In the genomic region with DNA sequence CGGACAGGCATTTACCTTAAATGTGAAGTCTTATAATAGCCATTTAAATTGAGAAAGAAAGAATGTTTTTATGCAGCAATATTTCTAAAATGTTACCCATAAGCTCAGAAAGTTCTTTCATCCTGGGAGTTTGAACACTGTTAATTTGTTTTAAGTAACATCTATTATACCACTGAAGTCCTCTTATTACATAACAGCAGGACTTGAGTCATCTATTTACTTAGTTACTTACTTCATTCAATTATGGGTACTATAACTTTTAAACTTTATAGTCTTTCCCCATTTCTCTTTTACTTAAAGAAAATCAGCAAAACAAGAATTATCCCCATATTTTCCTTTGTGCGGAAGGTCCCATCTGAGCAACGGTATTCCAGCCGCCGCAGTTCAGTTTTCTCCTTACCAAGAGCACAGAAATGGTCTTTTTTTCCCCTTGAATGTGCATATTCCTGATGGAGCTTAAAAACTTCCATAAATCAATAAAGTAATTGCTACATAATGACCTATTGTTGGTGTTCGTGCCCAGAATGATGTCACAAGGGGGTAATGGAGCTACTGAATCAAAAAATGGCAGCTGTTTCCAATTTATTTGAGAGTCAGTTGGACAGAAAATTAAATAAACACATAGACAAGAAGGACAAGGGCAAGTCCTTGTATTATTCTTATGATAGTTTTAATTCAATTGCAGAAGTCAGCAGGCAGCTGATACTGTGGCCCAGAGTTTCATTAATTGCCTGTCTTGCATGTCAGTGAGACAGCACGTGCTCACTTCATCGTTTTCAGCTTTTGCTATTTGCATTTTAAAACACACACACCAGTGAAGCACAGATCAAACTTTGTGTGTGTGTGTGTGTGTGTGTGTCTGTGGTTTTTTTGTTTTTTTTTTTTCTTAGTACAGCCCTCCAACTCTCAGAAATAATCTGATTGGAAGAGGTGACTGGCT, we compare ENCODE assay signal across 22 cellular contexts.
DNase-seq lines count a peak whose midpoint lies in the region; ATAC-seq, FAIRE-seq and TF ChIP-seq lines count a peak whose summit lies in the region.
"Had no signal": no experiment of that assay in that cellular context is flagged by ENCODE, and none has a peak within 500 bp of the region (broad histone marks: within the 10 kb centered on the region; RNA-seq: fewer than 3 reads in every experiment).

No MANE protein-coding gene starts in this region.

- peaks cover 61% of the 10 kb centered on the region for H3K4me1 Mint-ChIP-seq in osteocyte (ENCODE audit: unreplicated experiment)
- H3K4me1 Mint-ChIP-seq: T-cell had no signal

- H3K4me3 Mint-ChIP-seq in osteocyte (ENCODE audit: unreplicated experiment): no peak overlapping the region
- H3K4me3 Mint-ChIP-seq: T-cell had no signal

- peaks cover 4% of the 10 kb centered on the region for H3K9me3 Mint-ChIP-seq in osteocyte (ENCODE audit: unreplicated experiment)

- H3K27me3 Mint-ChIP-seq in osteocyte (ENCODE audit: unreplicated experiment): no peaks in the 10 kb centered on the region
- H3K27me3 Mint-ChIP-seq: T-cell had no signal

- peak; percentile 54 for DNase-seq in DMS153 (lab: John Stamatoyannopoulos, UW)
- no peak for DNase-seq in DMS153 treated with DMSO at 0.1 percent for 48 hours (lab: John Stamatoyannopoulos, UW; ENCODE audit: unreplicated experiment)
- peak; percentile 93 for DNase-seq in NCI-H748 (lab: John Stamatoyannopoulos, UW; ENCODE audit: unreplicated experiment)
- peak; percentile 63 for DNase-seq in bronchial epithelial cell (ENCODE audit: low read depth)
- DNase-seq in osteocyte (ENCODE audit: extremely low spot score, unreplicated experiment): no peak
- no peak for DNase-seq in NCI-H1048 (lab: John Stamatoyannopoulos, UW)
- no peak for DNase-seq in amygdala (lab: John Stamatoyannopoulos, UW)
- DNase-seq: activated CD4-positive, alpha-beta T cell treated with anti-CD3 and anti-CD28 coated beads, Interleukin-2, amount 50 U/mL, for 4 hours; activated naive CD4-positive, alpha-beta T cell; DMS 273 treated with DMSO at 0.1 percent for 48 hours; left colon; NCI-H2081 treated with DMSO at 0.1 percent for 48 hours; NK-92 treated with Interleukin-12 subunit alpha and Interleukin-12 subunit beta, amount 100 ng/mL, for 24 hours; right cardiac atrium; RPMI8226; stimulated activated naive CD4-positive, alpha-beta T cell; T-cell had no signal

- no peak overlapping the region for H3K4me3 ChIP-seq in bronchial epithelial cell (ENCODE audit: low read depth, low read length)
- H3K4me3 ChIP-seq: gastroesophageal sphincter, tibial nerve had no signal

- H3K36me3 Mint-ChIP-seq in osteocyte (ENCODE audit: unreplicated experiment): no peaks in the 10 kb centered on the region
- H3K36me3 Mint-ChIP-seq: T-cell had no signal

- H3K36me3 ChIP-seq in bronchial epithelial cell (ENCODE audit: control insufficient read depth, insufficient read depth, low read length): no peaks in the 10 kb centered on the region
- H3K36me3 ChIP-seq: gastroesophageal sphincter, neutrophil, tibial nerve had no signal

- peak overlapping the region; percentile 62 for H3K27ac Mint-ChIP-seq in osteocyte (ENCODE audit: unreplicated experiment)
- H3K27ac Mint-ChIP-seq: T-cell had no signal

- H3K27me3 ChIP-seq in bronchial epithelial cell (ENCODE audit: control insufficient read depth, insufficient read depth, low read length): no peaks in the 10 kb centered on the region
- H3K27me3 ChIP-seq: gastroesophageal sphincter, neutrophil, tibial nerve had no signal

- no peak for TF ChIP-seq CTCF in bronchial epithelial cell (IDR thresholded peaks at IDR 0.05; ENCODE audit: insufficient read depth, low read length, severe bottlenecking)
- TF ChIP-seq CTCF in osteocyte (IDR thresholded peaks at IDR 0.05): no peak

- FAIRE-seq in bronchial epithelial cell (lab: Jason Lieb, UNC): no peak
- FAIRE-seq: GM12892 had no signal

- ATAC-seq in HG03135 (IDR thresholded peaks at IDR 0.05; ENCODE audit: unreplicated experiment): no peak
- ATAC-seq: gastroesophageal sphincter, left colon, right cardiac atrium, T-cell had no signal

Comparison
In these comparisons a context has a peak if more than half of its experiments do, and no peak if none do; other contexts are left out.
1. DNase-seq: peak in DMS153 (single experiment), NCI-H748 (single experiment) and bronchial epithelial cell (single experiment); none in DMS153 treated with DMSO at 0.1 percent for 48 hours (single experiment), osteocyte (single experiment), NCI-H1048 (single experiment) and amygdala (0 of 56).